Comparison of ENCODE assay signal across 10 cellular contexts in the genomic region with DNA sequence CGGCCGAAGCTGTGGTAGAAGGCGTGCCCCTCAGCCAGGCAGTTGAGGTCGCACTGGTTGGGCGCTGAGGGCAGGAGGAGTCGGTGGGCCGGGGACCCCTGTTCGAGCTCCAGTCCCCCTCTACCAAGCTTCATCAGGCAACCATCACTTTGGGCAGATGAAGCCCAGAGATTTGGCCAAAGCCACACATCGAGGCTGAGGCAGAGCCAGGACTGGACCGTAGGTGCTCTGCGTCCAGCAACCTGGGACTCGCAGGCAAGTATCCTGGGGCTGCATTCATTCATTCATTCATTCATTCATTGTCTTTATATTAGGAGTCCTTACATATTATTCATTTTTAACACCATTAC. TPM values are rescaled to one million over a fixed set of nuclear protein-coding genes. Genes with fewer than 3 reads are reported as not detected.
DNase-seq lines count a peak whose midpoint lies in the region; TF ChIP-seq lines count a peak whose summit lies in the region.
"Had no signal": no experiment of that assay in that cellular context is flagged by ENCODE, and none has a peak within 500 bp of the region (broad histone marks: within the 10 kb centered on the region; RNA-seq: fewer than 3 reads in every experiment).

No MANE protein-coding gene starts in this region.

- H3K4me3 Mint-ChIP-seq in activated T-helper 1 cell treated with anti-CD3 and anti-CD28 coated beads, Interleukin-12 subunit alpha, Interleukin-12 subunit beta, Interleukin-2, Interleukin-4 antibody, amounts not matched to agents 30 ng/mL and 10 ng/mL and 1 ng/mL, durations not matched to agents 14 hours and 24 hours and 36 hours: no peak overlapping the region

- peaks cover 6% of the 10 kb centered on the region for H3K4me1 Mint-ChIP-seq in activated T-helper 1 cell treated with anti-CD3 and anti-CD28 coated beads, Interleukin-12 subunit alpha, Interleukin-12 subunit beta, Interleukin-2, Interleukin-4 antibody, amounts not matched to agents 30 ng/mL and 10 ng/mL and 1 ng/mL, durations not matched to agents 14 hours and 24 hours and 36 hours (ENCODE audit: low read depth)

- H3K9me3 ChIP-seq in Peyer's patch (peaks cover 0 to 8% (median 0%) of the 10 kb centered on the region in 4 donors), esophagus (ENCODE audit: control insufficient read depth in 2 of 2, insufficient read depth in 1 of 2, low read depth in 1 of 2, low read length in 1 of 2) (no peaks in the 10 kb centered on the region), ovary (no peaks in the 10 kb centered on the region)
- H3K9me3 ChIP-seq: adrenal gland had no signal

- H3K36me3 ChIP-seq in Peyer's patch (no peaks in the 10 kb centered on the region), esophagus (ENCODE audit: control insufficient read depth in 2 of 2, insufficient read depth in 2 of 2, low read length in 1 of 2) (no peaks in the 10 kb centered on the region), ovary (no peaks in the 10 kb centered on the region)
- H3K36me3 ChIP-seq: adrenal gland had no signal

- TF ChIP-seq POLR2A in Peyer's patch (IDR thresholded peaks at IDR 0.05) (no peak), ovary (IDR thresholded peaks at IDR 0.05) (no peak)

- H3K27ac ChIP-seq in C4-2B: peak overlapping the region; percentile 67
- peak overlapping the region in 3 of 4 donors; percentile 71 to 89 (median 83) for H3K27ac ChIP-seq in Peyer's patch
- H3K27ac ChIP-seq in esophagus (ENCODE audit: low read depth in 2 of 2, low read length in 1 of 2): peak overlapping the region; percentile 36 to 75
- H3K27ac ChIP-seq in ovary: peak overlapping the region in 1 of 2 donors; percentile 17

- TF ChIP-seq CTCF in C4-2B (conservative IDR thresholded peaks at IDR 0.05) (no peak), Peyer's patch (IDR thresholded peaks at IDR 0.05) (no peak), ovary (IDR thresholded peaks at IDR 0.05) (no peak)

- no peak overlapping the region for H3K27ac Mint-ChIP-seq in activated T-helper 1 cell treated with anti-CD3 and anti-CD28 coated beads, Interleukin-12 subunit alpha, Interleukin-12 subunit beta, Interleukin-2, Interleukin-4 antibody, amounts not matched to agents 30 ng/mL and 10 ng/mL and 1 ng/mL, durations not matched to agents 14 hours and 24 hours and 36 hours

- peaks cover 2% of the 10 kb centered on the region for H3K36me3 Mint-ChIP-seq in activated T-helper 1 cell treated with anti-CD3 and anti-CD28 coated beads, Interleukin-12 subunit alpha, Interleukin-12 subunit beta, Interleukin-2, Interleukin-4 antibody, amounts not matched to agents 30 ng/mL and 10 ng/mL and 1 ng/mL, durations not matched to agents 14 hours and 24 hours and 36 hours (ENCODE audit: low read depth)

- peaks cover 4% of the 10 kb centered on the region for H3K9me3 Mint-ChIP-seq in activated T-helper 1 cell treated with anti-CD3 and anti-CD28 coated beads, Interleukin-12 subunit alpha, Interleukin-12 subunit beta, Interleukin-2, Interleukin-4 antibody, amounts not matched to agents 30 ng/mL and 10 ng/mL and 1 ng/mL, durations not matched to agents 14 hours and 24 hours and 36 hours

- whole genome bisulfite sequencing in esophagus, 2 donors: 25 to 32% methylated on average over 8 to 12 of the region's 12 CpGs
- WGBS in ovary, 3 donors: 21 to 28% (median 25%) methylated on average over 12 of the region's 12 CpGs

- H3K4me3 ChIP-seq in Peyer's patch: peak overlapping the region in 3 of 4 donors; percentile 38 to 54 (median 47)
- H3K4me3 ChIP-seq in esophagus (ENCODE audit: low read depth in 1 of 2, low read length in 2 of 2): peak overlapping the region in 1 of 2 donors; percentile 19
- peak overlapping the region; percentile 38 for H3K4me3 ChIP-seq in ovary

- peaks cover 3 to 52% (median 7%) of the 10 kb centered on the region in 4 donors for H3K4me1 ChIP-seq in Peyer's patch
- peaks cover 10 to 28% of the 10 kb centered on the region in 2 donors for H3K4me1 ChIP-seq in esophagus (ENCODE audit: control insufficient read depth in 2 of 2, insufficient read depth in 2 of 2, low read length in 1 of 2)
- peaks cover 2% of the 10 kb centered on the region for H3K4me1 ChIP-seq in ovary (ENCODE audit: insufficient read depth)

- H3K27me3 ChIP-seq in Peyer's patch (peaks cover 0 to 3% of the 10 kb centered on the region in 2 donors), esophagus (ENCODE audit: control insufficient read depth in 1 of 2, insufficient read depth in 2 of 2, low read length in 2 of 2) (no peaks in the 10 kb centered on the region), ovary (peaks cover 3% of the 10 kb centered on the region)

- H3K27me3 Mint-ChIP-seq in activated T-helper 1 cell treated with anti-CD3 and anti-CD28 coated beads, Interleukin-12 subunit alpha, Interleukin-12 subunit beta, Interleukin-2, Interleukin-4 antibody, amounts not matched to agents 30 ng/mL and 10 ng/mL and 1 ng/mL, durations not matched to agents 14 hours and 24 hours and 36 hours (ENCODE audit: insufficient read depth): peaks cover 20% of the 10 kb centered on the region

- intact Hi-C loops in ovary (cut with DNase I): no loop called here
- intact Hi-C loops in activated T-helper 1 cell treated with anti-CD3 and anti-CD28 coated beads, Interleukin-12 subunit alpha, Interleukin-12 subunit beta, Interleukin-2, Interleukin-4 antibody, amounts not matched to agents 30 ng/mL and 10 ng/mL and 1 ng/mL, durations not matched to agents 14 hours and 24 hours and 36 hours (cut with micrococcal nuclease): loop anchor here (1.0 kb wide), 1 partner anchor 18 kb away; the partner anchor contains the start of gene PCSK4

- DNase-seq in Peyer's patch (no peak), ovary (no peak), mesenteric fat pad (ENCODE audit: low spot score) (no peak), NCI-H1694 treated with DMSO at 0.1 percent for 48 hours (lab: John Stamatoyannopoulos, UW) (no peak), T1000 (lab: John Stamatoyannopoulos, UW) (no peak)
- DNase-seq in activated T-helper 1 cell treated with anti-CD3 and anti-CD28 coated beads, Interleukin-12 subunit alpha, Interleukin-12 subunit beta, Interleukin-2, Interleukin-4 antibody, amounts not matched to agents 30 ng/mL and 10 ng/mL and 1 ng/mL, durations not matched to agents 14 hours and 24 hours and 36 hours (ENCODE audit: low spot score): no peak

- TF ChIP-seq EP300 in ovary (IDR thresholded peaks at IDR 0.05): no peak

RNA-seq across cellular contexts. Expression of gene ADAMTSL5, which starts 4.3 kb away (rescaled TPM):
- total RNA-seq in Peyer's patch: 10 to 100 TPM in 3 of 4 donors, 1 to 10 TPM in 1; 5.0 to 31.5 (median 25.2) TPM
- polyA plus RNA-seq in esophagus: 10 to 100 TPM; 10.9 to 13.0 TPM
- total RNA-seq in ovary: 1 to 10 TPM in 4 of 7 donors, under 1 TPM in 2, not detected in 1; 0.42 to 7.5 (median 2.0) TPM
- polyA plus RNA-seq in ovary: 1 to 10 TPM in 1 of 2 donors, under 1 TPM in 1; 0.19 to 4.9 TPM
- total RNA-seq in mesenteric fat pad: 1.8 TPM
- total RNA-seq in activated T-helper 1 cell treated with anti-CD3 and anti-CD28 coated beads, Interleukin-12 subunit alpha, Interleukin-12 subunit beta, Interleukin-2, Interleukin-4 antibody, amounts not matched to agents 30 ng/mL and 10 ng/mL and 1 ng/mL, durations not matched to agents 14 hours and 24 hours and 36 hours: 3.6 and 7.0 TPM in 2 replicates

RNA-seq across cellular contexts. Expression of gene PLK5, which starts 15.4 kb away (rescaled TPM):
- total RNA-seq in Peyer's patch (not detected), ovary (1 to 10 TPM in 2 of 7 donors, under 1 TPM in 1, not detected in 4; 0.11 to 1.1 (median 1.1) TPM), mesenteric fat pad (not detected)
- polyA plus RNA-seq in esophagus (under 1 TPM; 0.13 to 0.53 TPM), ovary (under 1 TPM in 1 of 2 donors, not detected in 1; 0.23 TPM)
- not detected in 2 replicates for total RNA-seq in activated T-helper 1 cell treated with anti-CD3 and anti-CD28 coated beads, Interleukin-12 subunit alpha, Interleukin-12 subunit beta, Interleukin-2, Interleukin-4 antibody, amounts not matched to agents 30 ng/mL and 10 ng/mL and 1 ng/mL, durations not matched to agents 14 hours and 24 hours and 36 hours
- total RNA-seq: left colon had no signal

RNA-seq across cellular contexts. Expression of gene REEP6, which starts 17.5 kb away (rescaled TPM):
- 100 to 1,000 TPM in 3 of 4 donors, 1 to 10 TPM in 1; 7.4 to 167 (median 162) TPM for total RNA-seq in Peyer's patch
- 10 to 100 TPM; 10.1 to 14.4 TPM for polyA plus RNA-seq in esophagus
- 10 to 100 TPM in 2 of 7 donors, 1 to 10 TPM in 5; 2.9 to 13.0 (median 7.2) TPM for total RNA-seq in ovary
- 1 to 10 TPM; 9.2 to 9.7 TPM for polyA plus RNA-seq in ovary
- total RNA-seq in mesenteric fat pad: 7.4 TPM
- total RNA-seq in activated T-helper 1 cell treated with anti-CD3 and anti-CD28 coated beads, Interleukin-12 subunit alpha, Interleukin-12 subunit beta, Interleukin-2, Interleukin-4 antibody, amounts not matched to agents 30 ng/mL and 10 ng/mL and 1 ng/mL, durations not matched to agents 14 hours and 24 hours and 36 hours: 1.4 TPM in 2 replicates

RNA-seq across cellular contexts. Expression of gene PCSK4, which starts 18.3 kb away (rescaled TPM):
- 10 to 100 TPM in 3 of 4 donors, 1 to 10 TPM in 1; 7.7 to 14.6 (median 12.1) TPM for total RNA-seq in Peyer's patch
- 1 to 10 TPM; 1.9 to 4.0 TPM for polyA plus RNA-seq in esophagus
- 1 to 10 TPM in 6 of 7 donors, under 1 TPM in 1; 0.83 to 9.4 (median 1.9) TPM for total RNA-seq in ovary
- 1 to 10 TPM in 1 of 2 donors, not detected in 1; 2.9 TPM for polyA plus RNA-seq in ovary
- 0.96 TPM for total RNA-seq in mesenteric fat pad
- 0.26 and 1.5 TPM in 2 replicates for total RNA-seq in activated T-helper 1 cell treated with anti-CD3 and anti-CD28 coated beads, Interleukin-12 subunit alpha, Interleukin-12 subunit beta, Interleukin-2, Interleukin-4 antibody, amounts not matched to agents 30 ng/mL and 10 ng/mL and 1 ng/mL, durations not matched to agents 14 hours and 24 hours and 36 hours

RNA-seq across cellular contexts. Expression of gene C19orf25, which starts 29.5 kb away (rescaled TPM):
- total RNA-seq in Peyer's patch (10 to 100 TPM; 35.5 to 68.5 (median 61.9) TPM), ovary (10 to 100 TPM; 15.3 to 25.8 (median 22.2) TPM), mesenteric fat pad (21.6 TPM)
- polyA plus RNA-seq in esophagus (10 to 100 TPM; 17.8 to 28.1 TPM), ovary (10 to 100 TPM in 1 of 2 donors, 1 to 10 TPM in 1; 1.1 to 26.3 TPM)
- total RNA-seq in activated T-helper 1 cell treated with anti-CD3 and anti-CD28 coated beads, Interleukin-12 subunit alpha, Interleukin-12 subunit beta, Interleukin-2, Interleukin-4 antibody, amounts not matched to agents 30 ng/mL and 10 ng/mL and 1 ng/mL, durations not matched to agents 14 hours and 24 hours and 36 hours: 37.1 and 38.5 TPM in 2 replicates
